Comparison of ENCODE assay signal across 1 cellular context in genomic region chr9:123302348-123303214, GRCh38.
TF ChIP-seq lines count a peak whose summit lies in the region.

No MANE protein-coding gene starts in this region.

TF ChIP-seq in K562, 482 proteins besides CTCF, POLR2A, EP300 and RAD21 (continued from another document and continues in another):
- TF ChIP-seq ZNF449 (CRISPR knock-in tag; IDR thresholded peaks at IDR 0.05) (no peak), CBX3 (IDR thresholded peaks at IDR 0.05; ENCODE audit: borderline replicate concordance in 1 of 2, low read length in 2 of 2) (no peak), ZNF583 (CRISPR knock-in tag; IDR thresholded peaks at IDR 0.05) (no peak), ZNF79 (CRISPR knock-in tag; IDR thresholded peaks at IDR 0.05; ENCODE audit: low read depth) (0 out of 2 replicates have a peak, but pooled peaks have one; percentile 33), MBD2 (IDR thresholded peaks at IDR 0.05; ENCODE audit: borderline replicate concordance, low read depth) (no peak), TRIM25 (IDR thresholded peaks at IDR 0.05; ENCODE audit: borderline replicate concordance) (no peak), LEF1 (IDR thresholded peaks at IDR 0.05) (peak; percentile 71), SMC3 (conservative IDR thresholded peaks at IDR 0.05; ENCODE audit: insufficient read depth, low read depth, low read length) (no peak), HSF4 (CRISPR knock-in tag; IDR thresholded peaks at IDR 0.05; ENCODE audit: borderline replicate concordance) (0 out of 2 replicates have a peak, but pooled peaks have one; percentile 11), NKRF (IDR thresholded peaks at IDR 0.05; ENCODE audit: borderline replicate concordance) (no peak), NR1H2 (CRISPR knock-in tag; IDR thresholded peaks at IDR 0.05) (no peak), ETV1 (tag; conservative IDR thresholded peaks at IDR 0.05; ENCODE audit: low read depth) (peak; percentile 72), CREM (IDR thresholded peaks at IDR 0.05; ENCODE audit: low read depth) (no peak), USF2 (CRISPR knock-in tag; IDR thresholded peaks at IDR 0.05) (no peak), AFF1 (IDR thresholded peaks at IDR 0.05; ENCODE audit: low read depth in 1 of 2, partially characterized antibody in 2 of 2) (peak in 1 of 2 experiments; percentile 49), NR2C1 (IDR thresholded peaks at IDR 0.05) (no peak), NR2C1 (tag; IDR thresholded peaks at IDR 0.05) (no peak), NRF1 (conservative IDR thresholded peaks at IDR 0.05 in 1 of 2, IDR thresholded peaks at IDR 0.05 in 1 of 2) (peak; percentile 59 to 66; a peak in 3 of 4 replicates), THRB (CRISPR knock-in tag; conservative IDR thresholded peaks at IDR 0.05) (peak; percentile 59), CREB3L1 (IDR thresholded peaks at IDR 0.05; ENCODE audit: borderline replicate concordance, low read depth) (no peak), CREB3 (tag; conservative IDR thresholded peaks at IDR 0.05; ENCODE audit: low read depth) (no peak), PBX2 (CRISPR knock-in tag; IDR thresholded peaks at IDR 0.05; ENCODE audit: low read depth) (no peak), PBX2 (tag; conservative IDR thresholded peaks at IDR 0.05; ENCODE audit: low read depth) (no peak), STAT5A (IDR thresholded peaks at IDR 0.05; ENCODE audit: borderline replicate concordance, low read length) (no peak), ASH1L (IDR thresholded peaks at IDR 0.05; ENCODE audit: borderline replicate concordance, low read depth, partially characterized antibody) (no peak), TRIM28 (IDR thresholded peaks at IDR 0.05) (no peak), ZBTB33 (CRISPR knock-in tag; IDR thresholded peaks at IDR 0.05) (no peak), ESRRB (CRISPR knock-in tag; IDR thresholded peaks at IDR 0.05; ENCODE audit: borderline replicate concordance) (no peak), USF1 (CRISPR knock-in tag; IDR thresholded peaks at IDR 0.05) (peak; percentile 20; the same call in 1 of the 2 replicates), PYGO2 (tag; IDR thresholded peaks at IDR 0.05) (no peak), PKNOX1 (IDR thresholded peaks at IDR 0.05) (no peak), POLR2H (tag; IDR thresholded peaks at IDR 0.05; ENCODE audit: low read depth) (no peak), MECOM (CRISPR knock-in tag; IDR thresholded peaks at IDR 0.05) (peak; percentile 68; the same call in 1 of the 2 replicates)
